ENCODE assay signal across 7 cellular contexts in genomic region chr14:50083467-50084337, GRCh38. TPM values are rescaled to one million over a fixed set of nuclear protein-coding genes. Genes with fewer than 3 reads are reported as not detected.
DNase-seq lines count a peak whose midpoint lies in the region; ATAC-seq and TF ChIP-seq lines count a peak whose summit lies in the region.

No MANE protein-coding gene starts in this region.

- DNase-seq in GM20000 (ENCODE audit: low spot score) = peak; percentile 57
- peak; percentile 24 for DNase-seq in activated effector memory CD4-positive, alpha-beta T cell treated with Interleukin-2 at 50 U/mL for 16 hours
- DNase-seq in sciatic nerve (ENCODE audit: low spot score) = no peak
- DNase-seq in NCI-H226 = no peak
- DNase-seq in NCI-H1417 treated with DMSO at 0.1 percent for 48 hours (lab: John Stamatoyannopoulos, UW) = no peak
- no peak for DNase-seq in OCI-M1 (lab: John Stamatoyannopoulos, UW)

- ATAC-seq in HG03520 (IDR thresholded peaks at IDR 0.05; ENCODE audit: unreplicated experiment) (peak; percentile 36), sciatic nerve (peak; percentile 22)

- TF ChIP-seq CTCF in GM20000 (IDR thresholded peaks at IDR 0.05; ENCODE audit: extremely low read depth, missing control alignments) = no peak

- intact Hi-C loops in sciatic nerve (cut with DNase I) = no loop called here

RNA-seq across cellular contexts. Expression of gene VCPKMT, which starts 32.7 kb away (rescaled TPM):
- 6.7 TPM for total RNA-seq in sciatic nerve

Comparison
In these comparisons a context has a peak if more than half of its experiments do, and no peak if none do; other contexts are left out.
1. DNase-seq: peak in GM20000 (single experiment) and activated effector memory CD4-positive, alpha-beta T cell treated with Interleukin-2 at 50 U/mL for 16 hours (single experiment); none in sciatic nerve (single experiment), NCI-H226 (single experiment), NCI-H1417 treated with DMSO at 0.1 percent for 48 hours (single experiment) and OCI-M1 (single experiment).